13 cellular contexts compared by ENCODE assay signal in genomic region chr2:43370705-43371104, GRCh38.
DNase-seq lines count a peak whose midpoint lies in the region; ATAC-seq and TF ChIP-seq lines count a peak whose summit lies in the region.
"Had no signal": no experiment of that assay in that cellular context is flagged by ENCODE, and none has a peak within 500 bp of the region (broad histone marks: within the 10 kb centered on the region; RNA-seq: fewer than 3 reads in every experiment).

No MANE protein-coding gene starts in this region.

- H3K36me3 ChIP-seq in Karpas-422 (ENCODE audit: insufficient read depth, low read length) (no peaks in the 10 kb centered on the region), heart left ventricle (no peaks in the 10 kb centered on the region), MG63 (no peaks in the 10 kb centered on the region), brain microvascular endothelial cell (replicated peaks) (no peaks in the 10 kb centered on the region)
- H3K36me3 ChIP-seq: HAP-1 had no signal

- 0 out of 2 replicates have a peak overlapping the region, but pooled peaks have one; percentile 22 for H2AFZ ChIP-seq in Karpas-422 (ENCODE audit: low read length)

- no peaks in the 10 kb centered on the region for H3K27me3 ChIP-seq in Karpas-422 (ENCODE audit: low read length)
- no peaks in the 10 kb centered on the region for H3K27me3 ChIP-seq in heart left ventricle
- H3K27me3 ChIP-seq in MG63: no peaks in the 10 kb centered on the region
- H3K27me3 ChIP-seq in brain microvascular endothelial cell (replicated peaks): no peaks in the 10 kb centered on the region

- no peaks in the 10 kb centered on the region for H4K20me1 ChIP-seq in Karpas-422 (ENCODE audit: insufficient read depth, low read depth, low read length)

- ATAC-seq in heart left ventricle: peak in 3 of 4 donors; percentile 65 to 77 (median 72)
- no peak for ATAC-seq in GM21717 (IDR thresholded peaks at IDR 0.05; ENCODE audit: unreplicated experiment)
- ATAC-seq: naive thymus-derived CD8-positive, alpha-beta T cell; stimulated activated effector memory CD8-positive, alpha-beta T cell treated with anti-CD3 and anti-CD28 coated beads, Interleukin-12 subunit alpha, Interleukin-12 subunit beta, amount 100 ng/mL, for 72 hours had no signal

- no peak overlapping the region for H3K9ac ChIP-seq in Karpas-422 (ENCODE audit: low read length)

- H3K9me2 ChIP-seq in Karpas-422 (replicated peaks; ENCODE audit: insufficient read depth, low read length): no peaks in the 10 kb centered on the region

- H3K4me2 ChIP-seq in Karpas-422 (ENCODE audit: low read depth, low read length, poor library complexity, severe bottlenecking): no peak overlapping the region

- no peak for DNase-seq in Karpas-422
- DNase-seq in SHP77 treated with DMSO at 0.1 percent for 48 hours (lab: John Stamatoyannopoulos, UW): peak; percentile 61
- no peak for DNase-seq in heart left ventricle
- DNase-seq in renal cortical epithelial cell (ENCODE audit: low read depth): peak; percentile 99
- DNase-seq in MG63: no peak
- no peak for DNase-seq in cerebellar nuclear complex (lab: John Stamatoyannopoulos, UW)
- no peak for DNase-seq in brain microvascular endothelial cell
- DNase-seq: activated CD4-positive, alpha-beta memory T cell treated with anti-CD3 and anti-CD28 coated beads for 36 hours; activated naive CD4-positive, alpha-beta T cell treated with anti-CD3 and anti-CD28 coated beads, Interleukin-2, amount 10 ng/mL, durations not matched to agents 7 days and 5 days; naive thymus-derived CD8-positive, alpha-beta T cell had no signal

- TF ChIP-seq CTCF in heart left ventricle (IDR thresholded peaks at IDR 0.05): no peak
- no peak for TF ChIP-seq CTCF in brain microvascular endothelial cell (IDR thresholded peaks at IDR 0.05; ENCODE audit: low read depth, low read length, missing control alignments)

- H3K79me2 ChIP-seq in Karpas-422 (ENCODE audit: low read length): no peaks in the 10 kb centered on the region

- H3K27ac ChIP-seq in Karpas-422 (ENCODE audit: low read length) (no peak overlapping the region), heart left ventricle (peak overlapping the region in 10 of 12 donors; percentile 25 to 68 (median 41)), brain microvascular endothelial cell (no peak overlapping the region)

- in situ Hi-C loops in brain microvascular endothelial cell (cut with HindIII; ENCODE audit: low pct_ligation_motif_present, low sequenced_read_pairs): no loop called here

- H3K4me3 ChIP-seq in Karpas-422 (ENCODE audit: low read length) (no peak overlapping the region), heart left ventricle (no peak overlapping the region), MG63 (no peak overlapping the region), brain microvascular endothelial cell (ENCODE audit: low read depth, low read length) (no peak overlapping the region)
- H3K4me3 ChIP-seq: HAP-1 had no signal

- no peaks in the 10 kb centered on the region for H3K9me3 ChIP-seq in Karpas-422 (ENCODE audit: low read length)
- no peaks in the 10 kb centered on the region for H3K9me3 ChIP-seq in heart left ventricle
- no peaks in the 10 kb centered on the region for H3K9me3 ChIP-seq in MG63
- H3K9me3 ChIP-seq: HAP-1 had no signal

- intact Hi-C loops in heart left ventricle (cut with DNase I): no loop called here

- no peak for TF ChIP-seq POLR2A in heart left ventricle (IDR thresholded peaks at IDR 0.05)

- H3K4me1 ChIP-seq in Karpas-422 (ENCODE audit: low read length) (peaks cover 13% of the 10 kb centered on the region), heart left ventricle (peaks cover 3 to 47% (median 18%) of the 10 kb centered on the region in 12 donors)

Comparison
In these comparisons a context has a peak if more than half of its experiments do, and no peak if none do; other contexts are left out.
1. DNase-seq: peak in SHP77 treated with DMSO at 0.1 percent for 48 hours (single experiment) and renal cortical epithelial cell (single experiment); none in Karpas-422 (single experiment), heart left ventricle (0 of 5), MG63 (single experiment), cerebellar nuclear complex (0 of 2) and brain microvascular endothelial cell (single experiment).
2. H3K27ac ChIP-seq: peak in heart left ventricle (10 of 12); none in Karpas-422 (single experiment) and brain microvascular endothelial cell (single experiment).